16 cellular contexts compared by ENCODE assay signal in genomic region chr17:44561237-44561623, GRCh38. TPM values are rescaled to one million over a fixed set of nuclear protein-coding genes. Genes with fewer than 3 reads are reported as not detected.
DNase-seq lines count a peak whose midpoint lies in the region; ATAC-seq, FAIRE-seq and TF ChIP-seq lines count a peak whose summit lies in the region.
"Had no signal": no experiment of that assay in that cellular context is flagged by ENCODE, and none has a peak within 500 bp of the region (broad histone marks: within the 10 kb centered on the region; RNA-seq: fewer than 3 reads in every experiment).

No MANE protein-coding gene starts in this region.

- H4K91ac ChIP-seq in neuronal stem cell (ENCODE audit: low read depth, low read length, poor library complexity), result no peak overlapping the region

- H3K9ac ChIP-seq in BLaER1 treated with 17β-estradiol and CSF1 and Interleukin-3, amounts not matched to agents 10 nM and 100 nM, result no peak overlapping the region
- no peak overlapping the region for H3K9ac ChIP-seq in SK-N-MC (ENCODE audit: insufficient read length)
- no peak overlapping the region for H3K9ac ChIP-seq in neuronal stem cell (ENCODE audit: low read depth, low read length, poor library complexity)
- H3K9ac ChIP-seq in kidney (ENCODE audit: low read length in 2 of 2), result no peak overlapping the region
- H3K9ac ChIP-seq in HepG2 (ENCODE audit: insufficient read depth, low read depth, low read length), result no peak overlapping the region

- H4K8ac ChIP-seq in neuronal stem cell (ENCODE audit: low read depth, low read length), result no peak overlapping the region

- H3K27me3 ChIP-seq in BLaER1 treated with 17β-estradiol and CSF1 and Interleukin-3, amounts not matched to agents 10 nM and 100 nM, result no peaks in the 10 kb centered on the region
- H3K27me3 ChIP-seq in neuronal stem cell (ENCODE audit: control insufficient read depth in 3 of 3, insufficient read depth in 3 of 3, low read depth in 1 of 3, low read length in 3 of 3) (no peaks in the 10 kb centered on the region), HepG2 (ENCODE audit: control insufficient read depth in 1 of 2, insufficient read depth in 2 of 2, low read length in 2 of 2) (peaks cover 12 to 60% of the 10 kb centered on the region in 2 experiments; a peak in 4 of 5 replicates)
- H3K27me3 ChIP-seq: right atrium auricular region, uterus had no signal

- H2BK15ac ChIP-seq in neuronal stem cell (ENCODE audit: low read length), result no peak overlapping the region

- H2BK5ac ChIP-seq in neuronal stem cell (ENCODE audit: low read length), result no peak overlapping the region

- POLR2A ChIA-PET in GM10248 (lab: Yijun Ruan, JAX) (no interaction called here), HepG2 (lab: Yijun Ruan, JAX) (no interaction called here)

- H3K23ac ChIP-seq in neuronal stem cell (ENCODE audit: low read depth, low read length, poor library complexity), result no peak overlapping the region

- peak overlapping the region in 10 of 11 experiments; percentile 13 to 99 (median 96); a peak in 16 of 22 replicates for H3K4me2 ChIP-seq in BLaER1 treated with 17β-estradiol and CSF1 and Interleukin-3, amounts not matched to agents 10 nM and 100 nM
- H3K4me2 ChIP-seq in neuronal stem cell (ENCODE audit: insufficient read depth, low read length, poor library complexity, severe bottlenecking) (peak overlapping the region; percentile 69), HepG2 (ENCODE audit: low read depth, low read length) (no peak overlapping the region)

- intact Hi-C loops in kidney (cut with DNase I) (no loop called here), HepG2 (cut with micrococcal nuclease; ENCODE audit: unreplicated experiment) (no loop called here)

- DNase-seq in SK-N-MC (ENCODE audit: low read depth, low spot score) (no peak), fibroblast of the aortic adventitia (ENCODE audit: low read depth) (no peak), neuronal stem cell (ENCODE audit: low spot score) (no peak), GM10248 (ENCODE audit: extremely low spot score) (no peak), kidney (no peak), HepG2 (ENCODE audit: low spot score) (no peak), CD1c-positive myeloid dendritic cell (ENCODE audit: extremely low spot score) (no peak)
- DNase-seq: activated effector memory CD4-positive, alpha-beta T cell treated with Interleukin-2 at 50 U/mL for 16 hours; amygdala; COR-L47; glutamatergic neuron; NCI-H1417 treated with DMSO at 0.1 percent for 48 hours; stimulated activated CD4-positive, alpha-beta T cell treated with anti-CD3 and anti-CD28 coated beads, Interleukin-1b, Interleukin-23, amount 100 ng/mL, for 48 hours; uterus had no signal

- no peak overlapping the region for H3K4ac ChIP-seq in neuronal stem cell (ENCODE audit: low read length)

- peaks cover 0 to 12% (median 7%) of the 10 kb centered on the region in 11 experiments; a peak in 8 of 22 replicates for H3K36me3 ChIP-seq in BLaER1 treated with 17β-estradiol and CSF1 and Interleukin-3, amounts not matched to agents 10 nM and 100 nM
- H3K36me3 ChIP-seq in SK-N-MC (ENCODE audit: insufficient read depth, low read length) (peaks cover 8% of the 10 kb centered on the region), neuronal stem cell (replicated peaks in 1 of 2; ENCODE audit: control insufficient read depth in 2 of 2, insufficient read depth in 2 of 2, low read length in 2 of 2) (peaks cover 7 to 42% of the 10 kb centered on the region in 2 donors), kidney (ENCODE audit: control insufficient read depth in 1 of 2, insufficient read depth in 2 of 2, low read length in 2 of 2) (no peaks in the 10 kb centered on the region), HepG2 (replicated peaks in 1 of 2; ENCODE audit: control insufficient read depth in 1 of 2, insufficient read depth in 2 of 2, low read length in 2 of 2) (no peaks in the 10 kb centered on the region)
- H3K36me3 ChIP-seq: right atrium auricular region, uterus had no signal

- no peak for TF ChIP-seq RAD21 in HepG2 (CRISPR knock-in tag; IDR thresholded peaks at IDR 0.05)

- H2BK120ac ChIP-seq in neuronal stem cell (ENCODE audit: low read depth, low read length), result no peak overlapping the region

- H3K79me1 ChIP-seq in neuronal stem cell (ENCODE audit: low read depth, low read length), result peaks cover 9% of the 10 kb centered on the region

- WGBS in neuronal stem cell (ENCODE audit: extremely low coverage in 2 of 2, insufficient read length in 2 of 2, insufficient replicate concordance in 1 of 2), 2 donors, result no CpG with 5 or more reads among the region's 3 CpGs
- 19% methylated on average over 3 of the region's 3 CpGs for WGBS in HepG2 (ENCODE audit: low lambda C conversion rate)

- no peak for FAIRE-seq in kidney (lab: Jason Lieb, UNC)
- FAIRE-seq in HepG2 (lab: Jason Lieb, UNC), result no peak

- H3K27ac ChIP-seq in BLaER1 treated with 17β-estradiol and CSF1 and Interleukin-3, amounts not matched to agents 10 nM and 100 nM, result no peak overlapping the region
- H3K27ac ChIP-seq in SK-N-MC (no peak overlapping the region), neuronal stem cell (replicated peaks; ENCODE audit: low read length) (peak overlapping the region; percentile 35), kidney (ENCODE audit: low read depth in 2 of 2, low read length in 2 of 2) (no peak overlapping the region), HepG2 (ENCODE audit: extremely low read length, insufficient read depth, low read length) (no peak overlapping the region)
- H3K27ac ChIP-seq: right atrium auricular region, uterus had no signal

- CTCF ChIA-PET in GM10248 (lab: Yijun Ruan, JAX), result interaction anchor here (1.0 to 1.2 kb wide), 3 partner anchors 8 to 27 kb away, joined by 3 read pairs; no protein-coding TSS in a partner anchor
- CTCF ChIA-PET in HepG2 (lab: Yijun Ruan, JAX; ENCODE audit: low intra/inter-chr PET ratio, low total read pairs), result no interaction called here

- ATAC-seq in HepG2, result no peak

- H2AFZ ChIP-seq in neuronal stem cell (ENCODE audit: low read length) (no peak overlapping the region), HepG2 (ENCODE audit: low read length) (no peak overlapping the region)

- H3K9me3 ChIP-seq in BLaER1 treated with 17β-estradiol and CSF1 and Interleukin-3, amounts not matched to agents 10 nM and 100 nM (replicated peaks in 1 of 11), result peaks cover 15 to 27% (median 19%) of the 10 kb centered on the region in 11 experiments
- H3K9me3 ChIP-seq in SK-N-MC (ENCODE audit: low read depth, low read length) (no peaks in the 10 kb centered on the region), neuronal stem cell (replicated peaks in 1 of 2; ENCODE audit: control insufficient read depth in 2 of 2, insufficient read depth in 1 of 2, low read depth in 1 of 2, low read length in 2 of 2) (peaks cover 3 to 6% of the 10 kb centered on the region in 2 donors), kidney (ENCODE audit: control insufficient read depth in 1 of 2, low read length in 2 of 2) (peaks cover 0 to 6% of the 10 kb centered on the region in 2 donors), HepG2 (ENCODE audit: low read length) (peaks cover 13% of the 10 kb centered on the region)

- peaks cover 0 to 37% (median 0%) of the 10 kb centered on the region in 11 experiments; a peak in 6 of 22 replicates for H4K20me1 ChIP-seq in BLaER1 treated with 17β-estradiol and CSF1 and Interleukin-3, amounts not matched to agents 10 nM and 100 nM
- no peaks in the 10 kb centered on the region for H4K20me1 ChIP-seq in HepG2 (ENCODE audit: insufficient read depth, low read length)

- H3K4me1 ChIP-seq in BLaER1 treated with 17β-estradiol and CSF1 and Interleukin-3, amounts not matched to agents 10 nM and 100 nM, result peaks cover 41 to 52% (median 42%) of the 10 kb centered on the region in 10 experiments
- H3K4me1 ChIP-seq in neuronal stem cell (ENCODE audit: control insufficient read depth in 2 of 2, insufficient read depth in 1 of 2, low read depth in 1 of 2, low read length in 2 of 2), result peaks cover 6 to 11% of the 10 kb centered on the region in 2 donors
- H3K4me1 ChIP-seq in kidney (ENCODE audit: control insufficient read depth in 1 of 2, insufficient read depth in 1 of 2, low read depth in 1 of 2, low read length in 2 of 2), result peaks cover 0 to 7% of the 10 kb centered on the region in 2 donors
- peaks cover 11% of the 10 kb centered on the region for H3K4me1 ChIP-seq in HepG2 (ENCODE audit: insufficient read depth, low read length)
- H3K4me1 ChIP-seq: uterus had no signal

- H2AK5ac ChIP-seq in neuronal stem cell (ENCODE audit: low read depth, low read length), result no peak overlapping the region

- TF ChIP-seq POLR2A in HepG2 (IDR thresholded peaks at IDR 0.05; ENCODE audit: insufficient read depth in 1 of 2, low read depth in 2 of 2, low read length in 2 of 2), result no peak

- no TSS peak for BruUV-seq in HepG2 (replicated peaks; lab: Mats Ljungman, UMichigan)

- H3K4me3 ChIP-seq in BLaER1 treated with 17β-estradiol and CSF1 and Interleukin-3, amounts not matched to agents 10 nM and 100 nM, result no peak overlapping the region
- H3K4me3 ChIP-seq in SK-N-MC (peak overlapping the region; percentile 90), fibroblast of the aortic adventitia (ENCODE audit: low read depth, low read length) (peak overlapping the region; percentile 28), neuronal stem cell (ENCODE audit: low read length in 2 of 2) (peak overlapping the region; percentile 74 to 81), kidney (ENCODE audit: low read length in 2 of 2) (no peak overlapping the region), HepG2 (replicated peaks in 1 of 3; ENCODE audit: insufficient read depth in 1 of 3, low read depth in 2 of 3, low read length in 3 of 3) (no peak overlapping the region)
- H3K4me3 ChIP-seq: right atrium auricular region, uterus had no signal

- H3K79me2 ChIP-seq in HepG2 (ENCODE audit: insufficient read depth, low read length), result no peaks in the 10 kb centered on the region

- TF ChIP-seq CTCF in fibroblast of the aortic adventitia (IDR thresholded peaks at IDR 0.05; ENCODE audit: insufficient read depth, low read length) (no peak), GM10248 (IDR thresholded peaks at IDR 0.05; ENCODE audit: control extremely low read depth, extremely low read depth, low read depth, missing control alignments) (no peak), kidney (IDR thresholded peaks at IDR 0.05; ENCODE audit: borderline replicate concordance, extremely low read depth, insufficient read depth) (no peak), HepG2 (CRISPR knock-in tag; IDR thresholded peaks at IDR 0.05) (no peak)

- no peak overlapping the region for H2BK12ac ChIP-seq in neuronal stem cell (ENCODE audit: low read length)

- no peak overlapping the region for H3K14ac ChIP-seq in neuronal stem cell (ENCODE audit: low read length)

- H3K18ac ChIP-seq in neuronal stem cell (ENCODE audit: low read length), result no peak overlapping the region

- TF ChIP-seq EP300 in HepG2 (IDR thresholded peaks at IDR 0.05; ENCODE audit: low read depth in 2 of 2, low read length in 2 of 2), result no peak
- no peak for TF ChIP-seq EP300 in HepG2 (CRISPR knock-in tag; IDR thresholded peaks at IDR 0.05; ENCODE audit: borderline replicate concordance)

- in situ Hi-C loops in HepG2 (cut with HindIII; ENCODE audit: extremely low pct_ligation_motif_present, low pct_unique_long_range_greater_than_20kb), result no loop called here

RNA-seq across cellular contexts. Expression of gene FZD2, which starts 3.9 kb away (rescaled TPM):
- total RNA-seq in fibroblast of the aortic adventitia (ENCODE audit: low replicate concordance) (1.8 and 16.4 TPM in 2 replicates), kidney (4.7 TPM), HepG2 (2016; rRNA removed; fragmentation: Illumina TruSeq; extraction: Trizol) (0.13 TPM in 1 of 2 replicates, not detected in the other)
- polyA plus RNA-seq in neuronal stem cell (2013, experiment 1 of 2), result 181 TPM
- polyA plus RNA-seq in neuronal stem cell (2013, experiment 2 of 2), result 177 TPM
- polyA plus RNA-seq in kidney (ENCODE audit: insufficient read depth, low read depth, low replicate concordance) (5.5 TPM), HepG2 (2011; rRNA removed) (0.07 and 0.10 TPM in 2 replicates)
- total RNA-seq in HepG2 (2016; cell fraction: cytosol; rRNA removed; fragmentation: Illumina TruSeq; extraction: Trizol; ENCODE audit: low read depth), result not detected in 2 replicates
- total RNA-seq in HepG2 (2016; cell fraction: insoluble cytoplasmic fraction; rRNA removed; fragmentation: Illumina TruSeq; extraction: Trizol), result 0.06 TPM in 1 of 2 replicates, not detected in the other
- 0.06 TPM in 1 of 2 replicates, not detected in the other for total RNA-seq in HepG2 (2016; cell fraction: membrane; rRNA removed; fragmentation: Illumina TruSeq; extraction: Trizol)
- not detected in 2 replicates for total RNA-seq in HepG2 (2016; cell fraction: nucleus; rRNA removed; fragmentation: Illumina TruSeq; extraction: Trizol)
- polyA plus RNA-seq in HepG2 (2011; cell fraction: cytosol; rRNA removed), result 0.08 and 0.12 TPM in 2 replicates
- polyA plus RNA-seq in HepG2 (2011; cell fraction: nucleus; rRNA removed), result 0.06 TPM in 1 of 2 replicates, not detected in the other
- not detected in 2 replicates for polyA plus RNA-seq in HepG2 (2012)
- not detected in 2 replicates for polyA plus RNA-seq in HepG2 (2016; cell fraction: cytosol; fragmentation: Illumina TruSeq; extraction: Trizol; ENCODE audit: low read depth)
- polyA plus RNA-seq in HepG2 (2016; cell fraction: insoluble cytoplasmic fraction; fragmentation: Illumina TruSeq; extraction: Trizol; ENCODE audit: low read depth), result not detected in 2 replicates
- polyA plus RNA-seq in HepG2 (2016; cell fraction: membrane; fragmentation: Illumina TruSeq; extraction: Trizol; ENCODE audit: low read depth), result not detected in 2 replicates
- not detected in 2 replicates for polyA plus RNA-seq in HepG2 (2016; cell fraction: nucleus; fragmentation: Illumina TruSeq; extraction: Trizol; ENCODE audit: insufficient read depth, low read depth)
- 0.26 and 17.3 TPM in 2 replicates for polyA minus RNA-seq in HepG2 (2011; rRNA and poly(A)+ RNA removed; ENCODE audit: low replicate concordance)
- 0.35 TPM in 1 of 2 replicates, not detected in the other for polyA minus RNA-seq in HepG2 (2011; cell fraction: cytosol; rRNA and poly(A)+ RNA removed)
- not detected in 2 replicates for polyA minus RNA-seq in HepG2 (2011; cell fraction: nucleus; rRNA and poly(A)+ RNA removed)

RNA-seq across cellular contexts. Expression of gene GPATCH8, which starts 58.0 kb away (rescaled TPM):
- 23.3 and 29.4 TPM in 2 replicates for total RNA-seq in fibroblast of the aortic adventitia (ENCODE audit: low replicate concordance)
- 22.8 TPM for polyA plus RNA-seq in neuronal stem cell (2013, experiment 1 of 2)
- polyA plus RNA-seq in neuronal stem cell (2013, experiment 2 of 2), result 23.3 TPM
- total RNA-seq in kidney, result 47.0 TPM
- polyA plus RNA-seq in kidney (ENCODE audit: insufficient read depth, low read depth, low replicate concordance), result 3.5 TPM
- 21.5 and 37.7 TPM in 2 replicates for total RNA-seq in HepG2 (2016; rRNA removed; fragmentation: Illumina TruSeq; extraction: Trizol)
- total RNA-seq in HepG2 (2016; cell fraction: cytosol; rRNA removed; fragmentation: Illumina TruSeq; extraction: Trizol; ENCODE audit: low read depth), result 10.8 and 13.1 TPM in 2 replicates
- 22.3 and 35.2 TPM in 2 replicates for total RNA-seq in HepG2 (2016; cell fraction: insoluble cytoplasmic fraction; rRNA removed; fragmentation: Illumina TruSeq; extraction: Trizol)
- 11.2 and 12.6 TPM in 2 replicates for total RNA-seq in HepG2 (2016; cell fraction: membrane; rRNA removed; fragmentation: Illumina TruSeq; extraction: Trizol)
- 49.3 and 55.3 TPM in 2 replicates for total RNA-seq in HepG2 (2016; cell fraction: nucleus; rRNA removed; fragmentation: Illumina TruSeq; extraction: Trizol)
- 19.8 and 20.7 TPM in 2 replicates for polyA plus RNA-seq in HepG2 (2011; rRNA removed)
- polyA plus RNA-seq in HepG2 (2011; cell fraction: cytosol; rRNA removed), result 6.0 and 7.9 TPM in 2 replicates
- 24.4 and 28.4 TPM in 2 replicates for polyA plus RNA-seq in HepG2 (2011; cell fraction: nucleus; rRNA removed)
- 21.5 and 23.5 TPM in 2 replicates for polyA plus RNA-seq in HepG2 (2012)
- polyA plus RNA-seq in HepG2 (2016; cell fraction: cytosol; fragmentation: Illumina TruSeq; extraction: Trizol; ENCODE audit: low read depth), result 0.87 and 1.2 TPM in 2 replicates
- polyA plus RNA-seq in HepG2 (2016; cell fraction: insoluble cytoplasmic fraction; fragmentation: Illumina TruSeq; extraction: Trizol; ENCODE audit: low read depth), result 15.4 and 18.6 TPM in 2 replicates
- 2.7 and 3.2 TPM in 2 replicates for polyA plus RNA-seq in HepG2 (2016; cell fraction: membrane; fragmentation: Illumina TruSeq; extraction: Trizol; ENCODE audit: low read depth)
- polyA plus RNA-seq in HepG2 (2016; cell fraction: nucleus; fragmentation: Illumina TruSeq; extraction: Trizol; ENCODE audit: insufficient read depth, low read depth), result 46.4 and 56.1 TPM in 2 replicates
- polyA minus RNA-seq in HepG2 (2011; rRNA and poly(A)+ RNA removed; ENCODE audit: low replicate concordance), result 26.0 and 26.7 TPM in 2 replicates
- polyA minus RNA-seq in HepG2 (2011; cell fraction: cytosol; rRNA and poly(A)+ RNA removed), result 14.5 and 16.8 TPM in 2 replicates
- polyA minus RNA-seq in HepG2 (2011; cell fraction: nucleus; rRNA and poly(A)+ RNA removed), result 55.7 and 58.8 TPM in 2 replicates

Comparison
In these comparisons a context has a peak if more than half of its experiments do, and no peak if none do; other contexts are left out.
1. H3K4me3 ChIP-seq: peak in SK-N-MC (single experiment), fibroblast of the aortic adventitia (single experiment) and neuronal stem cell (2 of 2); none in BLaER1 treated with 17β-estradiol and CSF1 and Interleukin-3, amounts not matched to agents 10 nM and 100 nM (0 of 10), kidney (0 of 2) and HepG2 (0 of 3).